Comparison of ENCODE assay signal across 30 cellular contexts in the genomic region with DNA sequence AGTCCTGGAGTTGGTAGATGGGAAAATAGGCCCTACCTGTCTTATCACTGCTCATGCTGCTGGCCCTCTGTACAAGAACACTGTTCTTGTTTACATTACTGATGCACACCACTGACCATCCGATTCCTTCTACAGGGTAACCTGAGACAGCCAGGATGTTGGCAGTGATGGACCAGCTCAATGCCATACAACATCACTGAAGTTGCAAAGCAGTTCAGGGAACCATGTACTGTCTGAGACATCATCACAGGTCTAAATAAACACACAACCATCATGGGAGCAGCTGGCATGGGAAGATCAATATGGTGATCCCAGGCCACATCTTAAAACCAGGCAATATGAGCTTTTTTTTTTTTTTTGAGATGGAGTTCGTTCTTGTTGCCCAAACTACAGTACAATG.
"Had no signal": no experiment of that assay in that cellular context is flagged by ENCODE, and none has a peak within 500 bp of the region (broad histone marks: within the 10 kb centered on the region; RNA-seq: fewer than 3 reads in every experiment).

No MANE protein-coding gene starts in this region.

- H3K4me1 Mint-ChIP-seq: activated CD4-positive, alpha-beta T cell treated with anti-CD3 and anti-CD28 coated beads for 36 hours; immature natural killer cell; neural progenitor cell; stimulated activated naive B cell treated with anti-CD40 and anti-IgM and Interleukin-4, amounts not matched to agents 10 μg/mL and 1 μg/mL and 100 μg/mL, for 72 hours had no signal

- H3K4me1 ChIP-seq: adrenal gland, body of pancreas, colonic mucosa, gastroesophageal sphincter, left lung, lower lobe of right lung, neural progenitor cell, right atrium auricular region, stomach, tibial nerve had no signal

- H3K27ac Mint-ChIP-seq: activated CD4-positive, alpha-beta T cell treated with anti-CD3 and anti-CD28 coated beads for 36 hours; activated CD8-positive, alpha-beta T cell treated with anti-CD3 and anti-CD28 coated beads, Interleukin-2, amount 10 ng/mL, durations not matched to agents 7 days and 5 days; activated naive CD8-positive, alpha-beta T cell treated with anti-CD3 and anti-CD28 coated beads for 36 hours; activated T-cell treated with anti-CD3 and anti-CD28 coated beads, Interleukin-2, amount 50 U/mL, for 72 hours; neural progenitor cell; stimulated activated naive B cell treated with anti-CD40 and anti-IgM and Interleukin-4, amounts not matched to agents 10 μg/mL and 1 μg/mL and 100 μg/mL, for 72 hours had no signal

- H3K4me3 ChIP-seq: adrenal gland, body of pancreas, colonic mucosa, dorsolateral prefrontal cortex, gastroesophageal sphincter, left lung, lower lobe of right lung, neural progenitor cell, right atrium auricular region, stomach, tibial nerve had no signal

- H3K4me3 Mint-ChIP-seq: activated CD4-positive, alpha-beta T cell treated with anti-CD3 and anti-CD28 coated beads for 36 hours; activated CD8-positive, alpha-beta memory T cell treated with anti-CD3 and anti-CD28 coated beads, Interleukin-2, amount 10 ng/mL, durations not matched to agents 7 days and 5 days; activated CD8-positive, alpha-beta T cell treated with anti-CD3 and anti-CD28 coated beads, Interleukin-2, amount 10 ng/mL, durations not matched to agents 7 days and 5 days; activated naive CD8-positive, alpha-beta T cell treated with anti-CD3 and anti-CD28 coated beads for 36 hours; activated T-cell treated with anti-CD3 and anti-CD28 coated beads, Interleukin-2, amount 50 U/mL, for 72 hours; immature natural killer cell; naive thymus-derived CD8-positive, alpha-beta T cell; neural progenitor cell; stimulated activated naive B cell treated with anti-CD40 and anti-IgM and Interleukin-4, amounts not matched to agents 10 μg/mL and 1 μg/mL and 100 μg/mL, for 72 hours had no signal

- H3K9me3 Mint-ChIP-seq: activated naive CD8-positive, alpha-beta T cell treated with anti-CD3 and anti-CD28 coated beads for 36 hours; activated T-cell treated with anti-CD3 and anti-CD28 coated beads, Interleukin-2, amount 50 U/mL, for 72 hours; immature natural killer cell; neural progenitor cell; stimulated activated naive B cell treated with anti-CD40 and anti-IgM and Interleukin-4, amounts not matched to agents 10 μg/mL and 1 μg/mL and 100 μg/mL, for 72 hours had no signal

- H3K9me3 ChIP-seq: adrenal gland, body of pancreas, colonic mucosa, gastroesophageal sphincter, left lung, lower lobe of right lung, right atrium auricular region, stomach, tibial nerve had no signal

- DNase-seq: activated CD4-positive, alpha-beta T cell treated with anti-CD3 and anti-CD28 coated beads for 36 hours; activated CD4-positive, CD25-positive, alpha-beta regulatory T cell; activated CD8-positive, alpha-beta memory T cell treated with anti-CD3 and anti-CD28 coated beads, Interleukin-2, amount 10 ng/mL, durations not matched to agents 7 days and 5 days; activated CD8-positive, alpha-beta T cell treated with anti-CD3 and anti-CD28 coated beads, Interleukin-2, amount 10 ng/mL, durations not matched to agents 7 days and 5 days; activated naive CD4-positive, alpha-beta T cell treated with Interleukin-2 at 50 U/mL for 16 hours; activated naive CD8-positive, alpha-beta T cell treated with anti-CD3 and anti-CD28 coated beads for 36 hours; activated T-cell treated with anti-CD3 and anti-CD28 coated beads, Interleukin-2, amount 50 U/mL, for 72 hours; adrenal gland; aorta; body of pancreas; colonic mucosa; dorsolateral prefrontal cortex; effector memory CD4-positive, alpha-beta T cell; erythroblast; head of caudate nucleus; hypothalamus; immature natural killer cell; left lung; lower lobe of right lung; mesenchymal stem cell; naive thymus-derived CD8-positive, alpha-beta T cell; occipital lobe; stimulated activated CD4-positive, alpha-beta T cell treated with anti-CD3 and anti-CD28 coated beads, Interleukin-15, amount 100 ng/mL, for 24 hours; stimulated activated CD4-positive, alpha-beta T cell treated with anti-CD3 and anti-CD28 coated beads, Interleukin-2, amount 100 ng/mL, for 24 hours; stimulated activated naive B cell treated with anti-CD40 and anti-IgM and Interleukin-4, amounts not matched to agents 10 μg/mL and 1 μg/mL and 100 μg/mL, for 72 hours; stomach had no signal

- ATAC-seq: activated CD4-positive, alpha-beta T cell treated with anti-CD3 and anti-CD28 coated beads for 36 hours; activated CD8-positive, alpha-beta memory T cell treated with anti-CD3 and anti-CD28 coated beads, Interleukin-2, amount 10 ng/mL, durations not matched to agents 7 days and 5 days; activated CD8-positive, alpha-beta T cell treated with anti-CD3 and anti-CD28 coated beads, Interleukin-2, amount 10 ng/mL, durations not matched to agents 7 days and 5 days; activated T-cell treated with anti-CD3 and anti-CD28 coated beads, Interleukin-2, amount 50 U/mL, for 72 hours; body of pancreas; gastroesophageal sphincter; left lung; lower lobe of right lung; naive thymus-derived CD8-positive, alpha-beta T cell; stimulated activated naive B cell treated with anti-CD40 and anti-IgM and Interleukin-4, amounts not matched to agents 10 μg/mL and 1 μg/mL and 100 μg/mL, for 72 hours had no signal

- H3K4me2 ChIP-seq: neural progenitor cell had no signal

- H3K27ac ChIP-seq: adrenal gland, body of pancreas, colonic mucosa, dorsolateral prefrontal cortex, gastroesophageal sphincter, left lung, lower lobe of right lung, neural progenitor cell, right atrium auricular region, stomach, tibial nerve had no signal

- H3K27me3 Mint-ChIP-seq: activated CD4-positive, alpha-beta T cell treated with anti-CD3 and anti-CD28 coated beads for 36 hours; activated CD8-positive, alpha-beta memory T cell treated with anti-CD3 and anti-CD28 coated beads, Interleukin-2, amount 10 ng/mL, durations not matched to agents 7 days and 5 days; activated naive CD8-positive, alpha-beta T cell treated with anti-CD3 and anti-CD28 coated beads for 36 hours; naive thymus-derived CD8-positive, alpha-beta T cell; stimulated activated naive B cell treated with anti-CD40 and anti-IgM and Interleukin-4, amounts not matched to agents 10 μg/mL and 1 μg/mL and 100 μg/mL, for 72 hours had no signal
